In the genomic region with DNA sequence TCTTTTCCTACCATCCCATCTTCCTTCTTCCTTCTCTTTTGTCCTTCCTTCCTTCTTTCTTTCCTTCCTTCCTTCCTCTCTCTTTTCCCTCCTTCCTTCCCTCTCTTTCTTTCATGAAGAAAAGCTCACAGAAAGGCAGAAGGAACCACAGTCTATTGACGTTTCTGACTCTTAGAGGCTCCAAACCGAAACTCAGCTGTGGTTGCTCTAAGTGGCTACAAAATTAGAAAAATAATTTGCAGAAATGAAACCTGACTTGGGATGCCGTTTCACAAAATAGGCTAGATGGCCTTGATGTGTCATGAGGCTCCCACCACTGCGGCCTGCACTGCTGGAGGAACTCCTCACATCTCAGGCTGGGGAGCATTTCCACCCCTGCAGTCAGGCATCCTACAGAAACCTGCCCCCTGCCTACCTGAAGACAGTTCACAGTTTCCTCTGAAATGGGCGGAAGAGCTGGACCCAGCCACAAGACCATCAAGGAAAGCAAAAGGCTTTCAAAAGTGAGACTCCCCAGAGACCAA, we compare ENCODE assay signal across 8 cellular contexts.
DNase-seq lines count a peak whose midpoint lies in the region; ATAC-seq and TF ChIP-seq lines count a peak whose summit lies in the region.

No MANE protein-coding gene starts in this region.

- H3K27ac Mint-ChIP-seq in activated B cell treated with CpG ODN at 0.5 μM for 24 hours = peak overlapping the region; percentile 84
- H3K27ac Mint-ChIP-seq in type B pancreatic cell = peak overlapping the region; percentile 52
- H3K27ac Mint-ChIP-seq in endodermal cell = no peak overlapping the region
- H3K27ac Mint-ChIP-seq in neural progenitor cell = no peak overlapping the region

- no peak overlapping the region for H2AFZ ChIP-seq in neural progenitor cell (replicated peaks)

- H3K4me3 ChIP-seq in BLaER1 = peak overlapping the region; percentile 20; the same call in 1 of the 2 replicates
- H3K4me3 ChIP-seq in endodermal cell (ENCODE audit: low read length) = no peak overlapping the region
- H3K4me3 ChIP-seq in neural progenitor cell = no peak overlapping the region

- intact Hi-C loops in activated B cell treated with CpG ODN at 0.5 μM for 24 hours (cut with micrococcal nuclease) = loop anchor here (1.0 to 10.0 kb wide), 10 partner anchors 16 to 680 kb away; a partner anchor contains a TSS

- H3K36me3 ChIP-seq in BLaER1 (peaks cover 11% of the 10 kb centered on the region; the same call in 1 of the 2 replicates), endodermal cell (ENCODE audit: control insufficient read depth, insufficient read depth, low read length) (peaks cover 7% of the 10 kb centered on the region), neural progenitor cell (no peaks in the 10 kb centered on the region)

- no peaks in the 10 kb centered on the region for H3K27me3 Mint-ChIP-seq in activated B cell treated with CpG ODN at 0.5 μM for 24 hours
- no peaks in the 10 kb centered on the region for H3K27me3 Mint-ChIP-seq in type B pancreatic cell
- no peaks in the 10 kb centered on the region for H3K27me3 Mint-ChIP-seq in endodermal cell (ENCODE audit: insufficient read depth)
- H3K27me3 Mint-ChIP-seq in neural progenitor cell (ENCODE audit: insufficient read depth, low read depth) = peaks cover 8% of the 10 kb centered on the region

- no peaks in the 10 kb centered on the region for H3K27me3 ChIP-seq in BLaER1
- H3K27me3 ChIP-seq in endodermal cell (ENCODE audit: control insufficient read depth, insufficient read depth, low read length, poor library complexity, severe bottlenecking) = no peaks in the 10 kb centered on the region
- no peaks in the 10 kb centered on the region for H3K27me3 ChIP-seq in neural progenitor cell

- ATAC-seq in GM19023 (IDR thresholded peaks at IDR 0.05; ENCODE audit: unreplicated experiment) (peak; percentile 90), HG03045 (IDR thresholded peaks at IDR 0.05; ENCODE audit: unreplicated experiment) (peak; percentile 82), activated B cell treated with CpG ODN at 0.5 μM for 24 hours (ENCODE audit: low read depth) (peak; percentile 91)

- no peaks in the 10 kb centered on the region for H3F3A ChIP-seq in neural progenitor cell (ENCODE audit: low read depth)

- H3K9me3 ChIP-seq in BLaER1 (no peaks in the 10 kb centered on the region), endodermal cell (ENCODE audit: control insufficient read depth, low read length) (no peaks in the 10 kb centered on the region), neural progenitor cell (ENCODE audit: low read depth) (no peaks in the 10 kb centered on the region)

- H4K20me1 ChIP-seq in BLaER1 (no peaks in the 10 kb centered on the region), neural progenitor cell (ENCODE audit: low read depth) (peaks cover 5% of the 10 kb centered on the region)

- H3K9me3 Mint-ChIP-seq in activated B cell treated with CpG ODN at 0.5 μM for 24 hours (no peaks in the 10 kb centered on the region), type B pancreatic cell (no peaks in the 10 kb centered on the region), endodermal cell (no peaks in the 10 kb centered on the region), neural progenitor cell (no peaks in the 10 kb centered on the region)

- WGBS in endodermal cell (ENCODE audit: insufficient coverage in 1 of 2, insufficient read length in 1 of 2), 2 experiments = 93 to 94% methylated on average over 5 of the region's 5 CpGs

- no peak for TF ChIP-seq CTCF in activated B cell treated with CpG ODN at 0.5 μM for 24 hours (IDR thresholded peaks at IDR 0.05)
- TF ChIP-seq CTCF in type B pancreatic cell (conservative IDR thresholded peaks at IDR 0.05) = no peak
- no peak for TF ChIP-seq CTCF in endodermal cell (conservative IDR thresholded peaks at IDR 0.05)
- TF ChIP-seq CTCF in neural progenitor cell (IDR thresholded peaks at IDR 0.05) = no peak

- H3K4me3 Mint-ChIP-seq in activated B cell treated with CpG ODN at 0.5 μM for 24 hours (peak overlapping the region; percentile 64), type B pancreatic cell (no peak overlapping the region), endodermal cell (no peak overlapping the region), neural progenitor cell (no peak overlapping the region)

- H3K36me3 Mint-ChIP-seq in activated B cell treated with CpG ODN at 0.5 μM for 24 hours (ENCODE audit: low read depth) (no peaks in the 10 kb centered on the region), type B pancreatic cell (peaks cover 9% of the 10 kb centered on the region), endodermal cell (ENCODE audit: low read depth) (peaks cover 14% of the 10 kb centered on the region), neural progenitor cell (peaks cover 7% of the 10 kb centered on the region)

- CTCF ChIA-PET in activated B cell treated with CpG ODN at 0.5 μM for 24 hours (lab: Charles Lee) = interaction anchor here (0.8 to 1.9 kb wide), 3 partner anchors 16 to 167 kb away, joined by 3 to 7 read pairs (median 5); no protein-coding TSS in a partner anchor

- H3K4me1 Mint-ChIP-seq in activated B cell treated with CpG ODN at 0.5 μM for 24 hours = peaks cover 62% of the 10 kb centered on the region
- peaks cover 43% of the 10 kb centered on the region for H3K4me1 Mint-ChIP-seq in type B pancreatic cell (ENCODE audit: unreplicated experiment)
- H3K4me1 Mint-ChIP-seq in endodermal cell = peaks cover 41% of the 10 kb centered on the region
- H3K4me1 Mint-ChIP-seq in neural progenitor cell = peaks cover 57% of the 10 kb centered on the region

- DNase-seq in activated B cell treated with CpG ODN at 0.5 μM for 24 hours = peak; percentile 47
- DNase-seq in type B pancreatic cell (ENCODE audit: extremely low spot score, unreplicated experiment) = no peak
- no peak for DNase-seq in endodermal cell
- no peak for DNase-seq in neural progenitor cell (ENCODE audit: low spot score)
- no peak for DNase-seq in NCI-H1930 (lab: John Stamatoyannopoulos, UW)

- H3K27ac ChIP-seq in BLaER1 (peak overlapping the region; percentile 89), endodermal cell (ENCODE audit: low read depth, low read length) (no peak overlapping the region), neural progenitor cell (no peak overlapping the region)

- H3K9ac ChIP-seq in BLaER1 (peak overlapping the region; percentile 67), endodermal cell (ENCODE audit: extremely low read depth, low read length, poor library complexity, severe bottlenecking) (no peak overlapping the region), neural progenitor cell (no peak overlapping the region)

- POLR2A ChIA-PET in activated B cell treated with CpG ODN at 0.5 μM for 24 hours (lab: Charles Lee) = interaction anchor here (0.7 to 1.8 kb wide), 9 partner anchors 9 to 338 kb away, joined by 3 to 21 read pairs (median 4); no protein-coding TSS in a partner anchor

- H3K79me2 ChIP-seq in neural progenitor cell (ENCODE audit: low read depth) = no peaks in the 10 kb centered on the region

- peak overlapping the region; percentile 90 for H3K4me2 ChIP-seq in BLaER1
- no peak overlapping the region for H3K4me2 ChIP-seq in neural progenitor cell

- peaks cover 91% of the 10 kb centered on the region for H3K4me1 ChIP-seq in BLaER1
- H3K4me1 ChIP-seq in endodermal cell (ENCODE audit: control insufficient read depth, insufficient read depth, low read length) = peaks cover 17% of the 10 kb centered on the region
- H3K4me1 ChIP-seq in neural progenitor cell = peaks cover 24% of the 10 kb centered on the region

Comparison
In these comparisons a context has a peak if more than half of its experiments do, and no peak if none do; other contexts are left out.
1. H3K27ac Mint-ChIP-seq: peak in activated B cell treated with CpG ODN at 0.5 μM for 24 hours (single experiment) and type B pancreatic cell (single experiment); none in endodermal cell (single experiment) and neural progenitor cell (single experiment).
2. Peak in every context shown above with its lines, with median percentiles within 50 percentile points of each other: ATAC-seq.